ENCODE assay signal across 23 cellular contexts in genomic region chr7:5433181-5433580, GRCh38. TPM values are rescaled to one million over a fixed set of nuclear protein-coding genes. Genes with fewer than 3 reads are reported as not detected.
A peak's percentile ranks its signal among the peaks of the same experiment; 100 is the strongest.
DNase-seq lines count a peak whose midpoint lies in the region; ATAC-seq, FAIRE-seq and TF ChIP-seq lines count a peak whose summit lies in the region.
"Had no signal": no experiment of that assay in that cellular context is flagged by ENCODE, and none has a peak within 500 bp of the region (broad histone marks: within the 10 kb centered on the region; RNA-seq: fewer than 3 reads in every experiment).

No MANE protein-coding gene starts in this region.

- no peak overlapping the region for H3K27ac ChIP-seq in right lobe of liver
- H3K27ac ChIP-seq in neuronal stem cell (replicated peaks; ENCODE audit: low read length) = no peak overlapping the region

- H3K27me3 ChIP-seq in bronchial epithelial cell (ENCODE audit: control insufficient read depth, insufficient read depth, low read length) (no peaks in the 10 kb centered on the region), right lobe of liver (no peaks in the 10 kb centered on the region), neuronal stem cell (ENCODE audit: control insufficient read depth in 3 of 3, insufficient read depth in 3 of 3, low read depth in 1 of 3, low read length in 3 of 3) (peaks cover 0 to 34% (median 9%) of the 10 kb centered on the region in 3 experiments)
- H3K27me3 ChIP-seq: BE2C had no signal

- no peaks in the 10 kb centered on the region for H3K9me3 ChIP-seq in right lobe of liver
- H3K9me3 ChIP-seq in neuronal stem cell (replicated peaks in 1 of 2; ENCODE audit: control insufficient read depth in 2 of 2, insufficient read depth in 1 of 2, low read depth in 1 of 2, low read length in 2 of 2) = peaks cover 10 to 11% of the 10 kb centered on the region in 2 donors
- H3K9me3 ChIP-seq: BE2C had no signal

- peaks cover 19% of the 10 kb centered on the region for H3K79me1 ChIP-seq in neuronal stem cell (ENCODE audit: low read depth, low read length)

- no peak overlapping the region for H4K8ac ChIP-seq in neuronal stem cell (ENCODE audit: low read depth, low read length)

- H3K4me3 ChIP-seq in bronchial epithelial cell (ENCODE audit: low read depth, low read length) (no peak overlapping the region), right lobe of liver (no peak overlapping the region), neuronal stem cell (ENCODE audit: low read length in 2 of 2) (peak overlapping the region in 1 of 2 donors; percentile 13)
- H3K4me3 ChIP-seq: GM23338 had no signal

- H2BK120ac ChIP-seq in neuronal stem cell (ENCODE audit: low read depth, low read length) = no peak overlapping the region

- H2BK12ac ChIP-seq in neuronal stem cell (ENCODE audit: low read length) = no peak overlapping the region

- peak overlapping the region; percentile 77 for H3K23ac ChIP-seq in neuronal stem cell (ENCODE audit: low read depth, low read length, poor library complexity)

- H3K4me2 ChIP-seq in neuronal stem cell (ENCODE audit: insufficient read depth, low read length, poor library complexity, severe bottlenecking) = no peak overlapping the region
- H3K4me2 ChIP-seq: GM23338 had no signal

- WGBS in right lobe of liver (ENCODE audit: insufficient coverage, low coverage, low lambda C conversion rate, missing lambda C conversion rate) = 0% methylated on average over 1 of the region's 3 CpGs
- no CpG with 5 or more reads among the region's 3 CpGs for WGBS in neuronal stem cell (ENCODE audit: extremely low coverage in 2 of 2, insufficient read length in 2 of 2, insufficient replicate concordance in 1 of 2), 2 donors

- H3K18ac ChIP-seq in neuronal stem cell (ENCODE audit: low read length) = peak overlapping the region; percentile 29

- H3K14ac ChIP-seq in neuronal stem cell (ENCODE audit: low read length) = no peak overlapping the region

- peak; percentile 84 for FAIRE-seq in HTR-8/SVneo (lab: Jason Lieb, UNC)
- peak; percentile 66 for FAIRE-seq in bronchial epithelial cell (lab: Jason Lieb, UNC)
- FAIRE-seq: A204.1, GM12892, H54 had no signal

- DNase-seq in HTR-8/SVneo (ENCODE audit: insufficient read length, low spot score) (no peak), bronchial epithelial cell (ENCODE audit: low read depth) (no peak), right lobe of liver (peak; percentile 71 to 89 (median 86)), neuronal stem cell (ENCODE audit: low spot score) (no peak), anterior cingulate cortex (lab: John Stamatoyannopoulos, UW) (no peak), NCI-H524 treated with DMSO at 0.1 percent for 48 hours (lab: John Stamatoyannopoulos, UW) (no peak)
- DNase-seq: ACHN; BE2C; C1 segment of cervical spinal cord; Caco-2; CD4-positive, CD25-positive, alpha-beta regulatory T cell; DMS153; DMS79; GDM1; Karpas-422; KBM-7 had no signal

- intact Hi-C loops in right lobe of liver (cut with DNase I) = no loop called here

- H3K36me3 ChIP-seq in bronchial epithelial cell (ENCODE audit: control insufficient read depth, insufficient read depth, low read length) (peaks cover 6% of the 10 kb centered on the region), right lobe of liver (no peaks in the 10 kb centered on the region), neuronal stem cell (replicated peaks in 1 of 2; ENCODE audit: control insufficient read depth in 2 of 2, insufficient read depth in 2 of 2, low read length in 2 of 2) (peaks cover 2 to 14% of the 10 kb centered on the region in 2 donors)
- H3K36me3 ChIP-seq: BE2C had no signal

- no peak overlapping the region for H2BK15ac ChIP-seq in neuronal stem cell (ENCODE audit: low read length)

- no peak for TF ChIP-seq POLR2A in right lobe of liver (IDR thresholded peaks at IDR 0.05)

- H4K91ac ChIP-seq in neuronal stem cell (ENCODE audit: low read depth, low read length, poor library complexity) = no peak overlapping the region

- no peak overlapping the region for H2AFZ ChIP-seq in neuronal stem cell (ENCODE audit: low read length)
- H2AFZ ChIP-seq: GM23338 had no signal

- H3K4ac ChIP-seq in neuronal stem cell (ENCODE audit: low read length) = no peak overlapping the region

- ATAC-seq in right lobe of liver = peak; percentile 46 to 61 (median 58)
- ATAC-seq in HG02870 (IDR thresholded peaks at IDR 0.05; ENCODE audit: unreplicated experiment) = no peak
- no peak for ATAC-seq in HG03565 (IDR thresholded peaks at IDR 0.05; ENCODE audit: unreplicated experiment)
- ATAC-seq: GM23338, HCT116 had no signal

- H2BK5ac ChIP-seq in neuronal stem cell (ENCODE audit: low read length) = no peak overlapping the region

- H3K4me1 ChIP-seq in right lobe of liver (peaks cover 0 to 9% (median 2%) of the 10 kb centered on the region in 4 donors), neuronal stem cell (ENCODE audit: control insufficient read depth in 2 of 2, insufficient read depth in 1 of 2, low read depth in 1 of 2, low read length in 2 of 2) (peaks cover 21 to 25% of the 10 kb centered on the region in 2 donors)
- H3K4me1 ChIP-seq: BE2C had no signal

- H2AK5ac ChIP-seq in neuronal stem cell (ENCODE audit: low read depth, low read length) = no peak overlapping the region

- H3K9ac ChIP-seq in neuronal stem cell (ENCODE audit: low read depth, low read length, poor library complexity) = no peak overlapping the region

- TF ChIP-seq CTCF in bronchial epithelial cell (IDR thresholded peaks at IDR 0.05; ENCODE audit: insufficient read depth, low read length, severe bottlenecking) (no peak), right lobe of liver (IDR thresholded peaks at IDR 0.05) (no peak)

RNA-seq across cellular contexts. Expression of gene TNRC18, which starts 9.5 kb away (rescaled TPM):
- total RNA-seq in bronchial epithelial cell = 29.0 and 53.0 TPM in 2 replicates
- total RNA-seq in right lobe of liver = 10 to 100 TPM; 27.0 to 36.9 (median 30.5) TPM
- 33.6 TPM for polyA plus RNA-seq in neuronal stem cell (2013, experiment 1 of 2)
- polyA plus RNA-seq in neuronal stem cell (2013, experiment 2 of 2) = 37.1 TPM

Comparison
In these comparisons a context has a peak if more than half of its experiments do, and no peak if none do; other contexts are left out.
1. DNase-seq: peak in right lobe of liver (3 of 3); none in HTR-8/SVneo (single experiment), bronchial epithelial cell (single experiment), neuronal stem cell (single experiment), anterior cingulate cortex (0 of 58) and NCI-H524 treated with DMSO at 0.1 percent for 48 hours (single experiment).
2. ATAC-seq: peak in right lobe of liver (4 of 4); none in HG02870 (single experiment) and HG03565 (single experiment).